8 cellular contexts compared by ENCODE assay signal in the genomic region with DNA sequence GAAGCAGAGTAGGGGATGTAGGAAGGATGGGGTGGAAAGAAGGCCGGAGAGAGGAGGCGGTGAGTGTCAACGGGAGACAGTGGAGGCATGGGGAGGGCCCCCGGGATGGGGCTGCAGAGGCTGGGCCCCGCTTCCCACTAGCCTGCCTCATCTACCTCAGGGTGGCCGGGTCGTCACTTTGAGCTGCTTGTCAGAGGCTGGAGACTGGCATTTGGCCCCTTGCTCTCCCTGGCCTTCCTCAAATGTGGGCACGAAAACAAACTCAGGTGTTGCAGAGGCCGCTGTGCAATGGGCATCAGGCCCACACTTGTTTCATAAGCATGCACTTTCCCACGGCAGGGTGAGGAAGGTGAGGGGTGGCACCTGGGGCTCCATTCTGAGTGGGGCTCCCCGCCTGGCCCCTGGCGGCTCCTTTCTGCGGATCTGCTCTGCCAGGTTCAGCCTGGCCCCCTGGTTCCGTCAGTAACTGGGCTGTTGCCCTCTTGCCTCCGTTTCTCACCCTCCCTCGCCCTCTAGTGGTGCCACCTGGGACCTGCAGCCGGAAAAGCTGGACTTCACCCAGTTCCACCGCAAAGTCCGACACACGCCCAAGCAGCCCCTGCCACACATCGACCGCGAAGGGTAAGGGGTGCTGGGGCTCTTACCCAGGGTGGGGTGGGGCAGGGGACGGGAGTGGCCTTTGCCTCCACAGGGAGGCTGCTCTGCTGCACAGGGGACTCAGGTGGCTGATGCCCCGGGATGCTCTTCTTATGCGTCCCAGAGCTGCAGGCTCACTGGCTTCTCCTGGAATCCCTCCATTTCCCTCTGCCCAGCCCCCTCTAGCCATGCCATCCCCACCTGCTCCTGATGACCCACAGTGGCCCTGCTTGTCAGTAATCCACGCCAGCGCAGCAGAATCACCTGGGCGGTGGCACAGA.
DNase-seq lines count a peak whose midpoint lies in the region; ATAC-seq, FAIRE-seq and TF ChIP-seq lines count a peak whose summit lies in the region.

No MANE protein-coding gene starts in this region.

- H3K4me1 Mint-ChIP-seq in progenitor cell of endocrine pancreas (ENCODE audit: low read depth): peaks cover 20% of the 10 kb centered on the region

- peak overlapping the region; percentile 65 for H3K27ac ChIP-seq in RWPE2 (ENCODE audit: poor library complexity, severe bottlenecking)

- peaks cover 12% of the 10 kb centered on the region for H3K36me3 Mint-ChIP-seq in progenitor cell of endocrine pancreas (ENCODE audit: insufficient read depth)

- H3K27me3 Mint-ChIP-seq in progenitor cell of endocrine pancreas: no peaks in the 10 kb centered on the region

- no peaks in the 10 kb centered on the region for H3K9me3 ChIP-seq in RWPE2 (ENCODE audit: severe bottlenecking)

- H3K27ac Mint-ChIP-seq in progenitor cell of endocrine pancreas: no peak overlapping the region

- FAIRE-seq in H54 (lab: Jason Lieb, UNC): no peak

- intact Hi-C loops in cardiac septum (cut with DNase I): loop anchor here (1.0 to 10.0 kb wide), 3 partner anchors 122 to 629 kb away; no protein-coding TSS in a partner anchor

- H3K4me1 ChIP-seq in RWPE2 (ENCODE audit: insufficient read depth, poor library complexity, severe bottlenecking): peaks cover 16% of the 10 kb centered on the region

- H3K9me3 Mint-ChIP-seq in progenitor cell of endocrine pancreas (ENCODE audit: low read depth): peaks cover 9% of the 10 kb centered on the region

- TF ChIP-seq CTCF in RWPE2 (IDR thresholded peaks at IDR 0.05; ENCODE audit: poor library complexity, severe bottlenecking): peak; percentile 83
- TF ChIP-seq CTCF in progenitor cell of endocrine pancreas (IDR thresholded peaks at IDR 0.05; ENCODE audit: unreplicated experiment): peak; percentile 84

- DNase-seq in AG20443 (ENCODE audit: low spot score): peak; percentile 89
- peak; percentile 40 for DNase-seq in H54 (ENCODE audit: insufficient read length, low spot score)
- DNase-seq in RWPE2 (ENCODE audit: low spot score): no peak
- peak; percentile 43 for DNase-seq in activated naive CD4-positive, alpha-beta T cell treated with anti-CD3 and anti-CD28 coated beads, Interleukin-2, amount 50 U/mL, for 16 hours
- peak; percentile 86 for DNase-seq in cardiac septum (ENCODE audit: low spot score)
- peak; percentile 76 for DNase-seq in progenitor cell of endocrine pancreas (ENCODE audit: low spot score, unreplicated experiment)
- DNase-seq in DMS153 treated with DMSO at 0.1 percent for 48 hours (lab: John Stamatoyannopoulos, UW; ENCODE audit: unreplicated experiment): no peak

- H3K4me3 ChIP-seq in RWPE2 (ENCODE audit: severe bottlenecking): no peak overlapping the region

- no peak overlapping the region for H3K4me3 Mint-ChIP-seq in progenitor cell of endocrine pancreas (ENCODE audit: low read depth)

- ATAC-seq in RWPE2 (ENCODE audit: low read depth): no peak
- ATAC-seq in HG02885 (IDR thresholded peaks at IDR 0.05; ENCODE audit: poor library complexity, unreplicated experiment): no peak

- H3K36me3 ChIP-seq in RWPE2 (ENCODE audit: low read depth): peaks cover 18% of the 10 kb centered on the region

- no peaks in the 10 kb centered on the region for H3K27me3 ChIP-seq in RWPE2 (ENCODE audit: insufficient read depth, poor library complexity, severe bottlenecking)

- TF ChIP-seq POLR2A in H54 (IDR thresholded peaks at IDR 0.05; ENCODE audit: low read depth, low read length): no peak

Comparison
In these comparisons a context has a peak if more than half of its experiments do, and no peak if none do; other contexts are left out.
1. DNase-seq: peak in AG20443 (single experiment), H54 (single experiment), activated naive CD4-positive, alpha-beta T cell treated with anti-CD3 and anti-CD28 coated beads, Interleukin-2, amount 50 U/mL, for 16 hours (single experiment), cardiac septum (single experiment) and progenitor cell of endocrine pancreas (single experiment); none in RWPE2 (single experiment) and DMS153 treated with DMSO at 0.1 percent for 48 hours (single experiment).